Comparison of ENCODE assay signal across 8 cellular contexts in genomic region chr11:131579932-131580387, GRCh38.
A peak's percentile ranks its signal among the peaks of the same experiment; 100 is the strongest.
DNase-seq lines count a peak whose midpoint lies in the region; ATAC-seq and TF ChIP-seq lines count a peak whose summit lies in the region.

No MANE protein-coding gene starts in this region.

- no peak for TF ChIP-seq POLR2A in lower leg skin (IDR thresholded peaks at IDR 0.05)

- H3F3A ChIP-seq in SK-N-SH (replicated peaks; ENCODE audit: insufficient read depth) (no peaks in the 10 kb centered on the region), PC-3 (ENCODE audit: low read length, unreplicated experiment) (no peaks in the 10 kb centered on the region)

- no peaks in the 10 kb centered on the region for H3K27me3 ChIP-seq in SK-N-SH (ENCODE audit: insufficient read depth)
- H3K27me3 ChIP-seq in PC-3 (ENCODE audit: low read length), result peaks cover 56% of the 10 kb centered on the region

- H2AFZ ChIP-seq in SK-N-SH (ENCODE audit: low read depth) (no peak overlapping the region), PC-3 (ENCODE audit: low read length) (no peak overlapping the region)

- peak; percentile 55 for TF ChIP-seq RAD21 in SK-N-SH (IDR thresholded peaks at IDR 0.05; ENCODE audit: low read length)

- WGBS in SK-N-SH (ENCODE audit: low lambda C conversion rate), result 35% methylated on average over 7 of the region's 7 CpGs
- WGBS in lower leg skin, 2 donors, result 49 to 58% methylated on average over 7 of the region's 7 CpGs

- H3K4me2 ChIP-seq in SK-N-SH (no peak overlapping the region), PC-3 (ENCODE audit: low read length) (no peak overlapping the region)

- H3K9me2 ChIP-seq in SK-N-SH (no peaks in the 10 kb centered on the region), PC-3 (replicated peaks; ENCODE audit: low read length) (no peaks in the 10 kb centered on the region)

- H3K9me3 ChIP-seq in SK-N-SH, result no peaks in the 10 kb centered on the region
- no peaks in the 10 kb centered on the region for H3K9me3 ChIP-seq in PC-3 (ENCODE audit: low read length)

- CTCF ChIA-PET in SK-N-SH (lab: Yijun Ruan, JAX), result interaction anchor here (0.8 to 6.3 kb wide), 26 partner anchors 9 to 649 kb away, joined by 3 to 54 read pairs (median 4); no protein-coding TSS in a partner anchor
- CTCF ChIA-PET in PC-3 (lab: Charles Lee), result no interaction called here

- DNase-seq in SK-N-SH (peak; percentile 61), PC-3 (peak; percentile 30), globus pallidus (ENCODE audit: low spot score) (peak; percentile 64), lower leg skin (ENCODE audit: low spot score in 2 of 2) (no peak), NCI-H1436 (lab: John Stamatoyannopoulos, UW) (no peak), NCI-H226 (no peak)

- H3K36me3 ChIP-seq in SK-N-SH (replicated peaks in 1 of 2; ENCODE audit: control insufficient read depth in 1 of 2, insufficient read depth in 2 of 2, low read length in 1 of 2), result no peaks in the 10 kb centered on the region
- H3K36me3 ChIP-seq in PC-3 (ENCODE audit: low read depth, low read length), result no peaks in the 10 kb centered on the region

- no peak for ATAC-seq in SK-N-SH treated with all-trans-retinoic acid at 6 μM for 48 hours
- peak; percentile 76 for ATAC-seq in HG02642 (IDR thresholded peaks at IDR 0.05; ENCODE audit: poor library complexity, unreplicated experiment)
- peak; percentile 43 for ATAC-seq in PC-3

- TF ChIP-seq EP300 in SK-N-SH (IDR thresholded peaks at IDR 0.05; ENCODE audit: borderline replicate concordance in 1 of 2, low read depth in 1 of 2, low read length in 1 of 2), result no peak

- BruUV-seq in PC-3 (replicated peaks; lab: Mats Ljungman, UMichigan), result no TSS peak

- H4K20me1 ChIP-seq in SK-N-SH (ENCODE audit: insufficient read depth) (no peaks in the 10 kb centered on the region), PC-3 (ENCODE audit: low read length) (no peaks in the 10 kb centered on the region)

- H3K79me2 ChIP-seq in SK-N-SH (ENCODE audit: insufficient read depth) (no peaks in the 10 kb centered on the region), PC-3 (ENCODE audit: low read length) (no peaks in the 10 kb centered on the region)

- H3K4me3 ChIP-seq in SK-N-SH (ENCODE audit: low read depth in 2 of 2, low read length in 1 of 2) (no peak overlapping the region), PC-3 (ENCODE audit: low read length) (no peak overlapping the region), lower leg skin (ENCODE audit: low read depth, poor library complexity, severe bottlenecking) (no peak overlapping the region)

- POLR2A ChIA-PET in SK-N-SH (lab: Yijun Ruan, JAX), result no interaction called here
- POLR2A ChIA-PET in PC-3 (lab: Charles Lee; ENCODE audit: unreplicated experiment), result no interaction called here

- intact Hi-C loops in PC-3 (cut with micrococcal nuclease) (no loop called here), lower leg skin (cut with DNase I; ENCODE audit: low total_unique reads) (no loop called here)

- H3K4me1 ChIP-seq in SK-N-SH (ENCODE audit: control insufficient read depth in 1 of 2, insufficient read depth in 2 of 2, low read depth in 1 of 2, low read length in 1 of 2) (no peaks in the 10 kb centered on the region), PC-3 (ENCODE audit: insufficient read depth, low read length) (no peaks in the 10 kb centered on the region)

- H3K9ac ChIP-seq in SK-N-SH, result no peak overlapping the region
- H3K9ac ChIP-seq in PC-3 (ENCODE audit: low read length), result no peak overlapping the region

- TF ChIP-seq CTCF in SK-N-SH (IDR thresholded peaks at IDR 0.05) (0 out of 2 replicates have a peak, but pooled peaks have one; percentile 15), PC-3 (conservative IDR thresholded peaks at IDR 0.05; ENCODE audit: low read depth, low read length) (peak; percentile 47; the same call in 1 of the 2 replicates), lower leg skin (IDR thresholded peaks at IDR 0.05) (no peak)

- H3K27ac ChIP-seq in SK-N-SH (ENCODE audit: low read depth in 2 of 2, low read length in 1 of 2) (no peak overlapping the region), PC-3 (ENCODE audit: low read length) (no peak overlapping the region)

TF ChIP-seq in SK-N-SH, 30 proteins besides CTCF, POLR2A, EP300 and RAD21:
- TF ChIP-seq RXRA (IDR thresholded peaks at IDR 0.05; ENCODE audit: borderline replicate concordance, low read depth), result no peak
- TF ChIP-seq SMC3 (IDR thresholded peaks at IDR 0.05; ENCODE audit: low read depth, low read length), result peak; percentile 58; the same call in 1 of the 2 replicates

TF ChIP-seq in SK-N-SH treated with all-trans-retinoic acid at 6 μM for 48 hours, 23 proteins besides CTCF, POLR2A, EP300 and RAD21:
- TF ChIP-seq SNAI2 (CRISPR knock-in tag; IDR thresholded peaks at IDR 0.05) (no peak), RARB (CRISPR knock-in tag; IDR thresholded peaks at IDR 0.05) (no peak), CSDC2 (CRISPR knock-in tag; IDR thresholded peaks at IDR 0.05) (no peak), GLIS3 (CRISPR knock-in tag; IDR thresholded peaks at IDR 0.05) (no peak), PATZ1 (CRISPR knock-in tag; IDR thresholded peaks at IDR 0.05; ENCODE audit: borderline replicate concordance) (no peak), ZFP3 (CRISPR knock-in tag; IDR thresholded peaks at IDR 0.05) (no peak), TCF4 (CRISPR knock-in tag; IDR thresholded peaks at IDR 0.05; ENCODE audit: borderline replicate concordance) (no peak), ZNF70 (CRISPR knock-in tag; IDR thresholded peaks at IDR 0.05) (no peak), ZNF565 (CRISPR knock-in tag; conservative IDR thresholded peaks at IDR 0.05; ENCODE audit: low read depth) (no peak)

Comparison
In these comparisons a context has a peak if more than half of its experiments do, and no peak if none do; other contexts are left out.
1. DNase-seq: peak in SK-N-SH (single experiment), PC-3 (single experiment) and globus pallidus (single experiment); none in lower leg skin (0 of 2), NCI-H1436 (single experiment) and NCI-H226 (single experiment).
2. CTCF ChIP-seq: peak in SK-N-SH (single experiment) and PC-3 (single experiment); none in lower leg skin (0 of 3).